ENCODE assay signal across 1 cellular context in the genomic region with DNA sequence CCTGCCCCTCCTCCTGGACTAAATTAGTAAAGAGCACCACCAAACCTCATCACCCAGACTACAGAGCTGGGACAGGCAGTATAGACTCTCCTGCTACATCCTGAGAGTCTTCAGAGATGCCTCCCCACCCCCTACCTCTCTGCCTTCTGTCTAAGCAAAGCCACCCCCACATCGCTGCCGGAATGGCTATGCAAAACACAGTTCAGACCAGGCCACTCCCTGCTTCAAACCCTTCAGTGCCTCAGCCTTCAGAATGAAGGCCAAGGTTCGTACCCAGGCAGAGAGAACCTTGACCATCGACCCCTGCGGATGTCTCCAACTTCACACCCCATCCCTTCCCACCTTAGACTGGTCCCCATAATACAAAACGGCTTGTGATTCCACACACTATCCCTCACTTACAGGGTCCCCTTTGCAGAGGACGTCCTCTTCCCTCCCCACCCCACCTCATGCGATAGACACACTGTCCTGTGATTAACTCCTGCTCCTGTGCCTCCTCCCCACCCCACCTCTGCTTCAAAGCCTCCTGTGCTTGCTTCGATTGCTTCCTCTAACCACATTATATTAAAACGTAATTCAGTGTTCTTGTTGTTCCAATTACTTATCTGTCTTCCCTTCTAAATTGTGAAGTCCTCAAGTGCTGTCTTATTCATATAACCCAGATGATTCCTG.
TF ChIP-seq lines count a peak whose summit lies in the region.

No MANE protein-coding gene starts in this region.

TF ChIP-seq in A549, 52 proteins besides CTCF, POLR2A, EP300 and RAD21:
- TF ChIP-seq, protein P1, sequence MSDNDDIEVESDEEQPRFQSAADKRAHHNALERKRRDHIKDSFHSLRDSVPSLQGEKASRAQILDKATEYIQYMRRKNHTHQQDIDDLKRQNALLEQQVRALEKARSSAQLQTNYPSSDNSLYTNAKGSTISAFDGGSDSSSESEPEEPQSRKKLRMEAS (IDR thresholded peaks at IDR 0.05), result no peak
- TF ChIP-seq TP53 (CRISPR knock-in tag; IDR thresholded peaks at IDR 0.05), result no peak
- no peak for TF ChIP-seq CBX8 (IDR thresholded peaks at IDR 0.05)
- TF ChIP-seq TFCP2L1 (CRISPR knock-in tag; IDR thresholded peaks at IDR 0.05), result no peak
- no peak for TF ChIP-seq ZSCAN20 (CRISPR knock-in tag; IDR thresholded peaks at IDR 0.05)
- TF ChIP-seq FOSL2 (IDR thresholded peaks at IDR 0.05), result no peak
- TF ChIP-seq FOSL2 (CRISPR knock-in tag; IDR thresholded peaks at IDR 0.05), result no peak
- TF ChIP-seq ZNF302 (CRISPR knock-in tag; IDR thresholded peaks at IDR 0.05), result no peak
- TF ChIP-seq REST (IDR thresholded peaks at IDR 0.05), result no peak
- TF ChIP-seq RFX5 (IDR thresholded peaks at IDR 0.05), result no peak
- TF ChIP-seq RCOR1 (IDR thresholded peaks at IDR 0.05; ENCODE audit: low read depth, low read length), result no peak
- TF ChIP-seq, protein P2, sequence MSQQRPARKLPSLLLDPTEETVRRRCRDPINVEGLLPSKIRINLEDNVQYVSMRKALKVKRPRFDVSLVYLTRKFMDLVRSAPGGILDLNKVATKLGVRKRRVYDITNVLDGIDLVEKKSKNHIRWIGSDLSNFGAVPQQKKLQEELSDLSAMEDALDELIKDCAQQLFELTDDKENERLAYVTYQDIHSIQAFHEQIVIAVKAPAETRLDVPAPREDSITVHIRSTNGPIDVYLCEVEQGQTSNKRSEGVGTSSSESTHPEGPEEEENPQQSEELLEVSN (IDR thresholded peaks at IDR 0.05; ENCODE audit: borderline replicate concordance, low read depth), result no peak
- TF ChIP-seq SMC3 (IDR thresholded peaks at IDR 0.05), result no peak
- TF ChIP-seq NPAS2 (CRISPR knock-in tag; IDR thresholded peaks at IDR 0.05; ENCODE audit: borderline replicate concordance), result no peak
- TF ChIP-seq RARB (CRISPR knock-in tag; IDR thresholded peaks at IDR 0.05), result no peak
- no peak for TF ChIP-seq POLR2AphosphoS2 (conservative IDR thresholded peaks at IDR 0.05; ENCODE audit: low read length)
- TF ChIP-seq, protein P3, sequence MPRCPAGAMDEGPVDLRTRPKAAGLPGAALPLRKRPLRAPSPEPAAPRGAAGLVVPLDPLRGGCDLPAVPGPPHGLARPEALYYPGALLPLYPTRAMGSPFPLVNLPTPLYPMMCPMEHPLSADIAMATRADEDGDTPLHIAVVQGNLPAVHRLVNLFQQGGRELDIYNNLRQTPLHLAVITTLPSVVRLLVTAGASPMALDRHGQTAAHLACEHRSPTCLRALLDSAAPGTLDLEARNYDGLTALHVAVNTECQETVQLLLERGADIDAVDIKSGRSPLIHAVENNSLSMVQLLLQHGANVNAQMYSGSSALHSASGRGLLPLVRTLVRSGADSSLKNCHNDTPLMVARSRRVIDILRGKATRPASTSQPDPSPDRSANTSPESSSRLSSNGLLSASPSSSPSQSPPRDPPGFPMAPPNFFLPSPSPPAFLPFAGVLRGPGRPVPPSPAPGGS (IDR thresholded peaks at IDR 0.05), result no peak
- TF ChIP-seq CHD4 (IDR thresholded peaks at IDR 0.05; ENCODE audit: borderline replicate concordance), result no peak
- no peak for TF ChIP-seq FOSB (CRISPR knock-in tag; IDR thresholded peaks at IDR 0.05)
